25 cellular contexts compared by ENCODE assay signal in genomic region chr4:162350331-162350730, GRCh38.
"Had no signal": no experiment of that assay in that cellular context is flagged by ENCODE, and none has a peak within 500 bp of the region (broad histone marks: within the 10 kb centered on the region; RNA-seq: fewer than 3 reads in every experiment).

No MANE protein-coding gene starts in this region.

- H3K9me3 ChIP-seq: ascending aorta, Peyer's patch had no signal

- H3K4me3 ChIP-seq: ascending aorta, K562, Peyer's patch had no signal

- H3K4me1 ChIP-seq: ascending aorta, Peyer's patch had no signal

- H3K27me3 ChIP-seq: ascending aorta, Peyer's patch had no signal

- H3K36me3 ChIP-seq: ascending aorta, Peyer's patch, WERI-Rb-1 had no signal

- FAIRE-seq: K562 had no signal

- DNase-seq: activated CD4-positive, alpha-beta T cell treated with anti-CD3 and anti-CD28 coated beads for 1 hour; activated CD4-positive, alpha-beta T cell treated with anti-CD3 and anti-CD28 coated beads for 48 hours; activated CD4-positive, CD25-positive, alpha-beta regulatory T cell; activated CD8-positive, alpha-beta T cell treated with anti-CD3 and anti-CD28 coated beads for 36 hours; activated gamma-delta T cell; activated naive CD4-positive, alpha-beta T cell treated with Interleukin-2 at 50 U/mL for 16 hours; activated naive CD8-positive, alpha-beta T cell treated with anti-CD3 and anti-CD28 coated beads, Interleukin-2, amount 10 ng/mL, durations not matched to agents 7 days and 5 days; activated T-cell treated with anti-CD3 and anti-CD28 coated beads, Interleukin-2, amount 50 U/mL, for 24 hours; amygdala; NCI-H1105; NCI-H1417 treated with DMSO at 0.1 percent for 48 hours; NCI-H187 treated with DMSO at 0.1 percent for 48 hours; NCI-H2081; NCI-H2171; NCI-H524; NCI-H69; NCI-H82; Peyer's patch; RPMI8226; SHP77 treated with DMSO at 0.1 percent for 48 hours; SW 1271; T1000; WERI-Rb-1 had no signal

- H3K27ac ChIP-seq: ascending aorta, Peyer's patch, WERI-Rb-1 had no signal
